ENCODE assay signal across 8 cellular contexts in genomic region chr15:64634020-64634419, GRCh38.
DNase-seq lines count a peak whose midpoint lies in the region; ATAC-seq, FAIRE-seq and TF ChIP-seq lines count a peak whose summit lies in the region.

No MANE protein-coding gene starts in this region.

- H3K4me3 ChIP-seq in brain microvascular endothelial cell (ENCODE audit: low read depth, low read length) = no peak overlapping the region

- peaks cover 6% of the 10 kb centered on the region for H3K9me3 Mint-ChIP-seq in stimulated activated effector memory CD8-positive, alpha-beta T cell treated with anti-CD3 and anti-CD28 coated beads, Interleukin-12 subunit alpha, Interleukin-12 subunit beta, amount 100 ng/mL, for 72 hours

- H3K36me3 Mint-ChIP-seq in stimulated activated effector memory CD8-positive, alpha-beta T cell treated with anti-CD3 and anti-CD28 coated beads, Interleukin-12 subunit alpha, Interleukin-12 subunit beta, amount 100 ng/mL, for 72 hours = peaks cover 47% of the 10 kb centered on the region

- H3K27ac ChIP-seq in brain microvascular endothelial cell = no peak overlapping the region

- no peak for TF ChIP-seq CTCF in brain microvascular endothelial cell (IDR thresholded peaks at IDR 0.05; ENCODE audit: low read depth, low read length, missing control alignments)

- no peaks in the 10 kb centered on the region for H3K27me3 ChIP-seq in brain microvascular endothelial cell (replicated peaks)

- peak; percentile 87 for ATAC-seq in HG02884 (IDR thresholded peaks at IDR 0.05; ENCODE audit: unreplicated experiment)
- ATAC-seq in stimulated activated effector memory CD8-positive, alpha-beta T cell treated with anti-CD3 and anti-CD28 coated beads, Interleukin-12 subunit alpha, Interleukin-12 subunit beta, amount 100 ng/mL, for 72 hours = peak; percentile 96

- no peak for FAIRE-seq in RCC 7860 (lab: Jason Lieb, UNC)

- peak overlapping the region; percentile 87 for H3K27ac Mint-ChIP-seq in stimulated activated effector memory CD8-positive, alpha-beta T cell treated with anti-CD3 and anti-CD28 coated beads, Interleukin-12 subunit alpha, Interleukin-12 subunit beta, amount 100 ng/mL, for 72 hours

- peaks cover 46% of the 10 kb centered on the region for H3K4me1 Mint-ChIP-seq in stimulated activated effector memory CD8-positive, alpha-beta T cell treated with anti-CD3 and anti-CD28 coated beads, Interleukin-12 subunit alpha, Interleukin-12 subunit beta, amount 100 ng/mL, for 72 hours

- in situ Hi-C loops in brain microvascular endothelial cell (cut with HindIII; ENCODE audit: low pct_ligation_motif_present, low sequenced_read_pairs) = no loop called here

- DNase-seq in NCI-H748 (lab: John Stamatoyannopoulos, UW; ENCODE audit: unreplicated experiment) (peak; percentile 32), NCI-H748 treated with DMSO at 0.1 percent for 48 hours (lab: John Stamatoyannopoulos, UW) (no peak), RCC 7860 (ENCODE audit: low spot score) (peak; percentile 33), brain microvascular endothelial cell (peak; percentile 16), DMS153 (lab: John Stamatoyannopoulos, UW) (no peak), iPS-NIHi11 (ENCODE audit: low spot score) (no peak)
- peak; percentile 26 to 69 for DNase-seq in stimulated activated effector memory CD8-positive, alpha-beta T cell treated with anti-CD3 and anti-CD28 coated beads, Interleukin-12 subunit alpha, Interleukin-12 subunit beta, amount 100 ng/mL, for 72 hours (ENCODE audit: low spot score in 2 of 2)

- peak overlapping the region; percentile 53 for H3K4me3 Mint-ChIP-seq in stimulated activated effector memory CD8-positive, alpha-beta T cell treated with anti-CD3 and anti-CD28 coated beads, Interleukin-12 subunit alpha, Interleukin-12 subunit beta, amount 100 ng/mL, for 72 hours

- H3K36me3 ChIP-seq in brain microvascular endothelial cell (replicated peaks) = no peaks in the 10 kb centered on the region

Comparison
In these comparisons a context has a peak if more than half of its experiments do, and no peak if none do; other contexts are left out.
1. DNase-seq: peak in NCI-H748 (single experiment), RCC 7860 (single experiment), brain microvascular endothelial cell (single experiment) and stimulated activated effector memory CD8-positive, alpha-beta T cell treated with anti-CD3 and anti-CD28 coated beads, Interleukin-12 subunit alpha, Interleukin-12 subunit beta, amount 100 ng/mL, for 72 hours (2 of 2); none in NCI-H748 treated with DMSO at 0.1 percent for 48 hours (single experiment), DMS153 (single experiment) and iPS-NIHi11 (single experiment).